15 cellular contexts compared by ENCODE assay signal in genomic region chr20:47297746-47298145, GRCh38.
"Had no signal": no experiment of that assay in that cellular context is flagged by ENCODE, and none has a peak within 500 bp of the region (broad histone marks: within the 10 kb centered on the region; RNA-seq: fewer than 3 reads in every experiment).

No MANE protein-coding gene starts in this region.

- H3K9me3 ChIP-seq: lower lobe of right lung, mucosa of descending colon, SJCRH30, tibial artery had no signal

- H3K4me3 ChIP-seq: lower lobe of right lung, mucosa of descending colon, SJCRH30, tibial artery had no signal

- ATAC-seq: activated CD4-positive, CD25-positive, alpha-beta regulatory T cell treated with anti-CD3 and anti-CD28 coated beads, Interleukin-2, amount 50 U/mL, for 24 hours; activated CD8-positive, alpha-beta memory T cell treated with anti-CD3 and anti-CD28 coated beads, Interleukin-2, amount 10 ng/mL, durations not matched to agents 7 days and 5 days; lower lobe of right lung; mucosa of descending colon; naive thymus-derived CD8-positive, alpha-beta T cell; stimulated activated naive CD8-positive, alpha-beta T cell treated with anti-CD3 and anti-CD28 coated beads, Interleukin-15, amount 100 ng/mL, for 72 hours had no signal

- H3K4me1 ChIP-seq: SJCRH30, tibial artery had no signal

- H3K27me3 ChIP-seq: SJCRH30, tibial artery had no signal

- H3K27me3 Mint-ChIP-seq: activated CD8-positive, alpha-beta memory T cell treated with anti-CD3 and anti-CD28 coated beads, Interleukin-2, amount 10 ng/mL, durations not matched to agents 7 days and 5 days; naive thymus-derived CD8-positive, alpha-beta T cell; stimulated activated naive CD8-positive, alpha-beta T cell treated with anti-CD3 and anti-CD28 coated beads, Interleukin-15, amount 100 ng/mL, for 72 hours had no signal

- H3K27ac ChIP-seq: lower lobe of right lung, SJCRH30, tibial artery had no signal

- DNase-seq: activated CD4-positive, alpha-beta T cell treated with anti-CD3 and anti-CD28 coated beads, Interleukin-2, amount 50 U/mL, for 4 hours; activated CD8-positive, alpha-beta memory T cell treated with anti-CD3 and anti-CD28 coated beads, Interleukin-2, amount 10 ng/mL, durations not matched to agents 7 days and 5 days; activated naive CD4-positive, alpha-beta T cell treated with Interleukin-2 at 50 U/mL for 16 hours; activated T-cell treated with anti-CD3 and anti-CD28 coated beads, Interleukin-2, amount 50 U/mL, for 48 hours; kidney glomerular epithelial cell; lower lobe of right lung; mucosa of descending colon; naive thymus-derived CD8-positive, alpha-beta T cell; SJCRH30; stimulated activated CD4-positive, alpha-beta T cell treated with anti-CD3 and anti-CD28 coated beads, Interleukin-15, amount 100 ng/mL, for 24 hours; stimulated activated CD4-positive, alpha-beta T cell treated with anti-CD3 and anti-CD28 coated beads, Interleukin-4, amount 100 ng/mL, for 24 hours; stimulated activated naive CD8-positive, alpha-beta T cell treated with anti-CD3 and anti-CD28 coated beads, Interleukin-15, amount 100 ng/mL, for 72 hours; tibial artery had no signal

- H3K9me3 Mint-ChIP-seq: naive thymus-derived CD8-positive, alpha-beta T cell; stimulated activated naive CD8-positive, alpha-beta T cell treated with anti-CD3 and anti-CD28 coated beads, Interleukin-15, amount 100 ng/mL, for 72 hours; T-helper 2 cell treated with Interferon-gamma antibody and Interleukin-4, amounts not matched to agents 5 μg/mL and 100 μg/mL, for 36 hours had no signal

- H3K27ac Mint-ChIP-seq: activated CD8-positive, alpha-beta memory T cell treated with anti-CD3 and anti-CD28 coated beads, Interleukin-2, amount 10 ng/mL, durations not matched to agents 7 days and 5 days; naive thymus-derived CD8-positive, alpha-beta T cell; T-helper 2 cell treated with Interferon-gamma antibody and Interleukin-4, amounts not matched to agents 5 μg/mL and 100 μg/mL, for 36 hours had no signal

- H3K4me3 Mint-ChIP-seq: activated CD8-positive, alpha-beta memory T cell treated with anti-CD3 and anti-CD28 coated beads, Interleukin-2, amount 10 ng/mL, durations not matched to agents 7 days and 5 days; naive thymus-derived CD8-positive, alpha-beta T cell; stimulated activated naive CD8-positive, alpha-beta T cell treated with anti-CD3 and anti-CD28 coated beads, Interleukin-15, amount 100 ng/mL, for 72 hours; T-helper 2 cell treated with Interferon-gamma antibody and Interleukin-4, amounts not matched to agents 5 μg/mL and 100 μg/mL, for 36 hours had no signal
